In genomic region chr1:3453891-3454810, GRCh38 we compare ENCODE assay signal across 1 cellular context.
A peak's percentile ranks its signal among the peaks of the same experiment; 100 is the strongest.
TF ChIP-seq lines count a peak whose summit lies in the region.

Gene ARHGEF16, plus strand, starts transcription at chr1:3454665. Its CDS starts 8,420 bp downstream, at chr1:3463085.

TF ChIP-seq in HepG2, 621 proteins besides CTCF, POLR2A, EP300 and RAD21 (continued from another document and continues in another):
- TF ChIP-seq IKZF5 (CRISPR knock-in tag; IDR thresholded peaks at IDR 0.05) (no peak), ZNF558 (CRISPR knock-in tag; IDR thresholded peaks at IDR 0.05; ENCODE audit: borderline replicate concordance) (peak; percentile 41; the same call in 1 of the 2 replicates), ELF1 (CRISPR knock-in tag; IDR thresholded peaks at IDR 0.05) (no peak), KAT2B (IDR thresholded peaks at IDR 0.05; ENCODE audit: borderline replicate concordance, low read depth, low read length) (no peak), HMGA1 (CRISPR knock-in tag; conservative IDR thresholded peaks at IDR 0.05) (no peak), DRAP1 (CRISPR knock-in tag; IDR thresholded peaks at IDR 0.05) (no peak; the same call in 1 of the 2 replicates), ZNF781 (CRISPR knock-in tag; IDR thresholded peaks at IDR 0.05; ENCODE audit: borderline replicate concordance, not compliant biosample characterization) (no peak), POGZ (CRISPR knock-in tag; IDR thresholded peaks at IDR 0.05) (no peak), ZNF264 (CRISPR knock-in tag; IDR thresholded peaks at IDR 0.05) (0 out of 2 replicates have a peak, but pooled peaks have one; percentile 39), JDP2 (CRISPR knock-in tag; IDR thresholded peaks at IDR 0.05; ENCODE audit: borderline replicate concordance) (peak; percentile 33; the same call in 1 of the 2 replicates), ZSCAN5A (CRISPR knock-in tag; IDR thresholded peaks at IDR 0.05; ENCODE audit: borderline replicate concordance) (no peak), PAXIP1 (CRISPR knock-in tag; conservative IDR thresholded peaks at IDR 0.05) (no peak), SP2 (CRISPR knock-in tag; IDR thresholded peaks at IDR 0.05) (peak; percentile 34; the same call in 1 of the 2 replicates), ZNF383 (CRISPR knock-in tag; IDR thresholded peaks at IDR 0.05; ENCODE audit: borderline replicate concordance) (no peak), ZNF143 (CRISPR knock-in tag; IDR thresholded peaks at IDR 0.05) (no peak), ZNF713 (CRISPR knock-in tag; IDR thresholded peaks at IDR 0.05) (no peak), HOXA7 (CRISPR knock-in tag; IDR thresholded peaks at IDR 0.05) (no peak), ZBTB33 (CRISPR knock-in tag; IDR thresholded peaks at IDR 0.05) (peak; percentile 63; the same call in 1 of the 2 replicates), HHEX (CRISPR knock-in tag; IDR thresholded peaks at IDR 0.05) (no peak), LBX2 (CRISPR knock-in tag; IDR thresholded peaks at IDR 0.05; ENCODE audit: borderline replicate concordance) (no peak), HOXA9 (CRISPR knock-in tag; IDR thresholded peaks at IDR 0.05; ENCODE audit: borderline replicate concordance) (0 out of 2 replicates have a peak, but pooled peaks have one; percentile 36), ZNF607 (CRISPR knock-in tag; IDR thresholded peaks at IDR 0.05; ENCODE audit: borderline replicate concordance) (peak; percentile 63; the same call in 1 of the 2 replicates), ZFP41 (CRISPR knock-in tag; IDR thresholded peaks at IDR 0.05; ENCODE audit: borderline replicate concordance) (no peak), RXRA (CRISPR knock-in tag; IDR thresholded peaks at IDR 0.05) (no peak), PBX2 (CRISPR knock-in tag; IDR thresholded peaks at IDR 0.05) (no peak), SRF (IDR thresholded peaks at IDR 0.05; ENCODE audit: low read depth, low read length) (no peak), GFI1 (CRISPR knock-in tag; IDR thresholded peaks at IDR 0.05; ENCODE audit: borderline replicate concordance) (no peak), ZNF33B (CRISPR knock-in tag; IDR thresholded peaks at IDR 0.05) (no peak), SMYD3 (CRISPR knock-in tag; IDR thresholded peaks at IDR 0.05) (0 out of 2 replicates have a peak, but pooled peaks have one; percentile 34), ZBTB7A (CRISPR knock-in tag; IDR thresholded peaks at IDR 0.05) (0 out of 2 replicates have a peak, but pooled peaks have one; percentile 9), TARDBP (CRISPR knock-in tag; IDR thresholded peaks at IDR 0.05) (no peak), GMEB1 (CRISPR knock-in tag; IDR thresholded peaks at IDR 0.05; ENCODE audit: borderline replicate concordance) (0 out of 2 replicates have a peak, but pooled peaks have one; percentile 26), BORCS8-MEF2B (CRISPR knock-in tag; IDR thresholded peaks at IDR 0.05) (no peak), SMARCC2 (IDR thresholded peaks at IDR 0.05) (no peak), RBM22 (optimal IDR thresholded peaks at IDR 0.05; ENCODE audit: low read length) (no peak), ZMAT3 (CRISPR knock-in tag; conservative IDR thresholded peaks at IDR 0.05) (no peak), PHF5A (CRISPR knock-in tag; IDR thresholded peaks at IDR 0.05; ENCODE audit: low read depth, unreplicated experiment) (no peak), ZNF274 (CRISPR knock-in tag; IDR thresholded peaks at IDR 0.05) (0 out of 2 replicates have a peak, but pooled peaks have one; percentile 17), ZNF446 (CRISPR knock-in tag; IDR thresholded peaks at IDR 0.05) (peak; percentile 79; the same call in 1 of the 2 replicates), GABPA (IDR thresholded peaks at IDR 0.05; ENCODE audit: low read depth, low read length) (no peak), GABPA (CRISPR knock-in tag; IDR thresholded peaks at IDR 0.05; ENCODE audit: low read depth) (no peak), ZNF275 (CRISPR knock-in tag; IDR thresholded peaks at IDR 0.05; ENCODE audit: borderline replicate concordance) (0 out of 2 replicates have a peak, but pooled peaks have one; percentile 47), POLR2AphosphoS5 (IDR thresholded peaks at IDR 0.05; ENCODE audit: low read depth, low read length) (no peak), RNF2 (conservative IDR thresholded peaks at IDR 0.05; ENCODE audit: low read depth) (peak; percentile 76; the same call in 1 of the 2 replicates), ZNF414 (CRISPR knock-in tag; IDR thresholded peaks at IDR 0.05) (peak; percentile 58; the same call in 1 of the 2 replicates), NFATC3 (CRISPR knock-in tag; IDR thresholded peaks at IDR 0.05) (no peak), NCOA5 (CRISPR knock-in tag; IDR thresholded peaks at IDR 0.05) (0 out of 2 replicates have a peak, but pooled peaks have one; percentile 15), ZNF282 (IDR thresholded peaks at IDR 0.05; ENCODE audit: partially characterized antibody) (no peak), TBL1XR1 (IDR thresholded peaks at IDR 0.05; ENCODE audit: borderline replicate concordance, low read length, partially characterized antibody) (no peak), MAFF (IDR thresholded peaks at IDR 0.05; ENCODE audit: low read depth, low read length) (no peak), ELK4 (CRISPR knock-in tag; IDR thresholded peaks at IDR 0.05; ENCODE audit: borderline replicate concordance) (no peak), NAIF1 (CRISPR knock-in tag; IDR thresholded peaks at IDR 0.05; ENCODE audit: borderline replicate concordance) (no peak), KLF12 (CRISPR knock-in tag; IDR thresholded peaks at IDR 0.05; ENCODE audit: borderline replicate concordance) (0 out of 2 replicates have a peak, but pooled peaks have one; percentile 20)
